8 cellular contexts compared by ENCODE assay signal in the genomic region with DNA sequence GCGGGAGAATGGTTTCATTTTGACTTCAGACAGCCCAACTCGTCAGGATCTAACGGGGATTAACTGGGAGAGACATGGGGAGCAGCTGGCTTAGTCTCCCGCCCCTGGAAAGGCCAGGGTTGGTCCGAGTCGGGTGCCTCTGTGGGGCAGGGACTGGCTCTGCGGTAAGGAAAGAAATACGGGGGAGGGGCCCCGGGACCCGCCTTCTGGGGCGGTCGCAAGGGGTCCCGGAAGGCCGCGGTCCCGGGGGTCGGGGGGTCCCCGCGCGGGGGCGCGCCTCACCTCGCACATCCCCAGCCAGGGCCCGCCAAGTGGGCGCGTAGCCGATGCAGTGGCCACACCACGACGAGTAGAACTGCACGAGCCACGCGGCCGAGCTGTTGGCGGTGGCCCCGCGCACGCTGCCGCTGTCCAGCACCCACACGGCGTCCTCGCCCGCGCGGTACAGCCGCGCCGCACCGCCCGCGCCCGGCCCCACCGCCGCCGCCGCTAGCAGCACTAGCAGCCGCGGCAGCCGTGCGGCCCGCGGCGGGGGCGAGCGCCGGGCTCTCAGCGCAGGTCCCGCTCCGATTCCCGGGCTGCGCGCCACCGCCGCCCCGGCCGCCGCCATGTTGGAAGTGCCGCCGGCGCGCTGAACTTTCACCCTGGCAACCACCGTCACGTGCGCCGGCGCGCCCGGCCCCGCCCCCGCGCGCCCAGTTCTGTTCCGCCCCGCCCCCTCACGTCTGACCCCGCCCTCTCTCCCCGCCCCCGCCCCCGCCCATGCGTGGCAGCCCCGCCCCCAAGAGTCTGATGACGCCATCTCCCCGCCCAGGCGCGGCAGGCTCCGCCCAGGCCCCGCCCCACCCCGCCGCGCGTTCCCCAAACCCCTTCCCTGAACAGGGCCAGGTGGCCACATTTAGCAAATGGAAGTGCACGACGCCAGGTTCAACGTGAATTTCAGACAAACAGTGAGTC. TPM values are rescaled to one million over a fixed set of nuclear protein-coding genes. Genes with fewer than 3 reads are reported as not detected.
DNase-seq lines count a peak whose midpoint lies in the region; ATAC-seq and TF ChIP-seq lines count a peak whose summit lies in the region.

A gene with protein sequence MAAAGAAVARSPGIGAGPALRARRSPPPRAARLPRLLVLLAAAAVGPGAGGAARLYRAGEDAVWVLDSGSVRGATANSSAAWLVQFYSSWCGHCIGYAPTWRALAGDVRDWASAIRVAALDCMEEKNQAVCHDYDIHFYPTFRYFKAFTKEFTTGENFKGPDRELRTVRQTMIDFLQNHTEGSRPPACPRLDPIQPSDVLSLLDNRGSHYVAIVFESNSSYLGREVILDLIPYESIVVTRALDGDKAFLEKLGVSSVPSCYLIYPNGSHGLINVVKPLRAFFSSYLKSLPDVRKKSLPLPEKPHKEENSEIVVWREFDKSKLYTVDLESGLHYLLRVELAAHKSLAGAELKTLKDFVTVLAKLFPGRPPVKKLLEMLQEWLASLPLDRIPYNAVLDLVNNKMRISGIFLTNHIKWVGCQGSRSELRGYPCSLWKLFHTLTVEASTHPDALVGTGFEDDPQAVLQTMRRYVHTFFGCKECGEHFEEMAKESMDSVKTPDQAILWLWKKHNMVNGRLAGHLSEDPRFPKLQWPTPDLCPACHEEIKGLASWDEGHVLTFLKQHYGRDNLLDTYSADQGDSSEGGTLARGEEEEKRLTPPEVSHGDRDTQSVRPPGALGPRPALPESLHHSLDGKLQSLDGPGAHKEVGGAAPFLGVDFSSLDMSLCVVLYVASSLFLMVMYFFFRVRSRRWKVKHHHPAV (minus strand): TSS at position 619 of the 957 bp plus-strand sequence. CDS start 9 bp downstream, at position 610.

- BruUV-seq in Panc1 (replicated peaks; lab: Mats Ljungman, UMichigan) = no TSS peak

- 1% methylated on average over 18 of the region's 113 CpGs for WGBS in esophagus muscularis mucosa

- TF ChIP-seq POLR2A in esophagus muscularis mucosa (IDR thresholded peaks at IDR 0.05; ENCODE audit: low read depth) = no peak

- H3K4me3 ChIP-seq in BE2C (ENCODE audit: low read depth, low read length) (peak within 1 kb of the TSS; percentile 83), Panc1 (ENCODE audit: low read depth in 2 of 2, low read length in 2 of 2) (peak within 1 kb of the TSS; percentile 71 to 84), esophagus muscularis mucosa (peak within 1 kb of the TSS; percentile 80 to 92 (median 88))

- H3K9me3 ChIP-seq in BE2C (no peaks in the 10 kb centered on the region), Panc1 (ENCODE audit: control insufficient read depth, insufficient read depth, low read depth, low read length) (no peaks in the 10 kb centered on the region), esophagus muscularis mucosa (no peaks in the 10 kb centered on the region)

- CTCF ChIA-PET in Panc1 (lab: Charles Lee) = no interaction called here

- peaks cover 19% of the 10 kb centered on the region for H3K36me3 ChIP-seq in BE2C
- peaks cover 4% of the 10 kb centered on the region; the same call in 1 of the 2 replicates for H3K36me3 ChIP-seq in Panc1 (ENCODE audit: control insufficient read depth, insufficient read depth, low read length)
- peaks cover 0 to 4% (median 0%) of the 10 kb centered on the region in 4 donors for H3K36me3 ChIP-seq in esophagus muscularis mucosa

- no peak for TF ChIP-seq CTCF in BE2C (IDR thresholded peaks at IDR 0.05; ENCODE audit: low read depth, low read length)
- TF ChIP-seq CTCF in Panc1 (IDR thresholded peaks at IDR 0.05) = no peak
- TF ChIP-seq CTCF in esophagus muscularis mucosa (IDR thresholded peaks at IDR 0.05) = no peak

- H3K27ac ChIP-seq in Panc1 (ENCODE audit: low read length) (peak within 1 kb of the TSS; percentile 86), esophagus muscularis mucosa (replicated peaks in 1 of 4) (peak within 1 kb of the TSS; percentile 46 to 71 (median 58))

- H3K27me3 ChIP-seq in BE2C (no peaks in the 10 kb centered on the region), Panc1 (ENCODE audit: control insufficient read depth, insufficient read depth, low read length) (no peaks in the 10 kb centered on the region), esophagus muscularis mucosa (no peaks in the 10 kb centered on the region)

- peak; percentile 69 for ATAC-seq in GM19324 (IDR thresholded peaks at IDR 0.05; ENCODE audit: low FRiP score, unreplicated experiment)
- ATAC-seq in Panc1 = peak; percentile 85

- POLR2A ChIA-PET in Panc1 (lab: Charles Lee) = no interaction called here

- peaks cover 14% of the 10 kb centered on the region for H3K4me1 ChIP-seq in BE2C
- H3K4me1 ChIP-seq in Panc1 (ENCODE audit: control insufficient read depth, insufficient read depth, low read length) = peaks cover 15% of the 10 kb centered on the region
- H3K4me1 ChIP-seq in esophagus muscularis mucosa = peaks cover 23 to 39% (median 32%) of the 10 kb centered on the region in 4 donors

- intact Hi-C loops in Panc1 (cut with micrococcal nuclease; ENCODE audit: unreplicated experiment) (no loop called here), esophagus muscularis mucosa (cut with DNase I) (loop anchor here (1.0 kb wide), 1 partner anchor 22 kb away; no protein-coding TSS in a partner anchor)

- no peak for TF ChIP-seq EP300 in esophagus muscularis mucosa (IDR thresholded peaks at IDR 0.05)

- in situ Hi-C loops in Panc1 (cut with HindIII; ENCODE audit: low pct_unique_long_range_greater_than_20kb, low sequenced_read_pairs) = no loop called here

- DNase-seq in BE2C = peak; percentile 90
- DNase-seq in HuH-7 (ENCODE audit: low spot score) = peak; percentile 89
- DNase-seq in Panc1 (ENCODE audit: low read depth, low spot score) = no peak
- peak; percentile 84 to 89 for DNase-seq in activated T-cell treated with anti-CD3 and anti-CD28 coated beads, Interleukin-2, amount 50 U/mL, for 48 hours
- DNase-seq in esophagus muscularis mucosa (ENCODE audit: extremely low spot score) = peak; percentile 97
- peak; percentile 75 for DNase-seq in myocyte (ENCODE audit: low read depth)
- peak; percentile 59 for DNase-seq in stimulated activated CD8-positive, alpha-beta memory T cell treated with anti-CD3 and anti-CD28 coated beads, Interleukin-7, amount 100 ng/mL, for 24 hours (ENCODE audit: low read depth)

RNA-seq across cellular contexts. Expression of the gene that starts here (rescaled TPM):
- 65.1 TPM for polyA plus RNA-seq in BE2C (2012; ENCODE audit: insufficient read depth, insufficient read length, low read depth)
- total RNA-seq in Panc1 (2021; ENCODE audit: unreplicated experiment) = 40.0 TPM
- 36.8 TPM for polyA plus RNA-seq in Panc1 (2012; ENCODE audit: insufficient read length)
- total RNA-seq in esophagus muscularis mucosa = 1 to 10 TPM; 5.4 to 7.6 (median 6.3) TPM
- 18.2 and 20.7 TPM in 2 replicates for total RNA-seq in myocyte
- 15.7 TPM for polyA plus RNA-seq in myocyte (2012)
